ENCODE assay signal across 1 cellular context in the genomic region with DNA sequence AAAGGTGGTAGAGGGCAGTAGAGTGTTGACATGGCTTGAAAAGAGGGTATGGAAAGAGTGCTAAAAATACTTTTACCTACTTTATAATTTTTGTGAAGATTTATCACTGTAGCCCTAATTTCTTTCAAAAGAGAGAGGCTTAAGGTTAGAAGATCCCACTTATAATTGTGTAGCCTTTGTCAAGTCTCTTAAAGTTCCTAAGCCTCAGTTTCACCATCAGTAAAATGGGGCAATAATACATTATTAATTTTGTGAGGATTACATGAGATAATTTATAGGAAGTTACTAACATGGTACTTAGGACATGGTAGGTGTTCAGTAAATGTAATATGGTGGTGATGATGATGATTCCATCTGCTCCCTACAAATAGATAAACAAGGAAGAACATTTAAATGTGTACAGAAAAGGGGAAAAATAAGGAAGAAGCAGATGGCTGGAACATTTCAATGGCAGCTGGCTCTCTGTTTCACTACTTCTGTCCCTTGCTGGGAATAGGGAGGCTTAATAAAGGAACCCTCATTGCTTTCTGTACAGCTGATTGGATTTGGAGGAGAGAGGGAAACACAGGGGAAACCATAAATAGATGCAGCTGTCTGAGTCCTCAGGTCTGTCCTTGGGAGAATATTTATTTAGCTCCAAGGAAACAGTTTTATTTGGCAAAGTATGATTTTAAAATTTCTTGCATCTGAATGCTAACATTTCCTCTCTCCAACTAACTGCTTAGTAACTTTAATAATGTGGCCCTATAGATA.
TF ChIP-seq lines count a peak whose summit lies in the region.

No MANE protein-coding gene starts in this region.

TF ChIP-seq in K562, 482 proteins besides CTCF, POLR2A, EP300 and RAD21 (continued from another document):
- TF ChIP-seq ADNP (tag; IDR thresholded peaks at IDR 0.05) (peak; percentile 65), CHD4 (IDR thresholded peaks at IDR 0.05; ENCODE audit: insufficient read depth, insufficient replicate concordance, low read depth, low read length, poor library complexity, severe bottlenecking) (peak; percentile 54), GTF2E2 (tag; IDR thresholded peaks at IDR 0.05) (no peak), ZKSCAN3 (CRISPR knock-in tag; IDR thresholded peaks at IDR 0.05) (no peak), ZBTB43 (CRISPR knock-in tag; IDR thresholded peaks at IDR 0.05) (no peak), ZNF785 (CRISPR knock-in tag; IDR thresholded peaks at IDR 0.05) (no peak), ZNF165 (CRISPR knock-in tag; IDR thresholded peaks at IDR 0.05; ENCODE audit: borderline replicate concordance) (no peak), SRSF3 (IDR thresholded peaks at IDR 0.05; ENCODE audit: insufficient read depth, low read length) (no peak), ELF4 (CRISPR knock-in tag; IDR thresholded peaks at IDR 0.05) (no peak), ARID4B (CRISPR knock-in tag; IDR thresholded peaks at IDR 0.05) (no peak)
- TF ChIP-seq, protein P1, sequence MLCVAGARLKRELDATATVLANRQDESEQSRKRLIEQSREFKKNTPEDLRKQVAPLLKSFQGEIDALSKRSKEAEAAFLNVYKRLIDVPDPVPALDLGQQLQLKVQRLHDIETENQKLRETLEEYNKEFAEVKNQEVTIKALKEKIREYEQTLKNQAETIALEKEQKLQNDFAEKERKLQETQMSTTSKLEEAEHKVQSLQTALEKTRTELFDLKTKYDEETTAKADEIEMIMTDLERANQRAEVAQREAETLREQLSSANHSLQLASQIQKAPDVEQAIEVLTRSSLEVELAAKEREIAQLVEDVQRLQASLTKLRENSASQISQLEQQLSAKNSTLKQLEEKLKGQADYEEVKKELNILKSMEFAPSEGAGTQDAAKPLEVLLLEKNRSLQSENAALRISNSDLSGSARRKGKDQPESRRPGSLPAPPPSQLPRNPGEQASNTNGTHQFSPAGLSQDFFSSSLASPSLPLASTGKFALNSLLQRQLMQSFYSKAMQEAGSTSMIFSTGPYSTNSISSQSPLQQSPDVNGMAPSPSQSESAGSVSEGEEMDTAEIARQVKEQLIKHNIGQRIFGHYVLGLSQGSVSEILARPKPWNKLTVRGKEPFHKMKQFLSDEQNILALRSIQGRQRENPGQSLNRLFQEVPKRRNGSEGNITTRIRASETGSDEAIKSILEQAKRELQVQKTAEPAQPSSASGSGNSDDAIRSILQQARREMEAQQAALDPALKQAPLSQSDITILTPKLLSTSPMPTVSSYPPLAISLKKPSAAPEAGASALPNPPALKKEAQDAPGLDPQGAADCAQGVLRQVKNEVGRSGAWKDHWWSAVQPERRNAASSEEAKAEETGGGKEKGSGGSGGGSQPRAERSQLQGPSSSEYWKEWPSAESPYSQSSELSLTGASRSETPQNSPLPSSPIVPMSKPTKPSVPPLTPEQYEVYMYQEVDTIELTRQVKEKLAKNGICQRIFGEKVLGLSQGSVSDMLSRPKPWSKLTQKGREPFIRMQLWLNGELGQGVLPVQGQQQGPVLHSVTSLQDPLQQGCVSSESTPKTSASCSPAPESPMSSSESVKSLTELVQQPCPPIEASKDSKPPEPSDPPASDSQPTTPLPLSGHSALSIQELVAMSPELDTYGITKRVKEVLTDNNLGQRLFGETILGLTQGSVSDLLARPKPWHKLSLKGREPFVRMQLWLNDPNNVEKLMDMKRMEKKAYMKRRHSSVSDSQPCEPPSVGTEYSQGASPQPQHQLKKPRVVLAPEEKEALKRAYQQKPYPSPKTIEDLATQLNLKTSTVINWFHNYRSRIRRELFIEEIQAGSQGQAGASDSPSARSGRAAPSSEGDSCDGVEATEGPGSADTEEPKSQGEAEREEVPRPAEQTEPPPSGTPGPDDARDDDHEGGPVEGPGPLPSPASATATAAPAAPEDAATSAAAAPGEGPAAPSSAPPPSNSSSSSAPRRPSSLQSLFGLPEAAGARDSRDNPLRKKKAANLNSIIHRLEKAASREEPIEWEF (CRISPR knock-in tag; IDR thresholded peaks at IDR 0.05), result no peak
